1 cellular context compared by ENCODE assay signal in the genomic region with DNA sequence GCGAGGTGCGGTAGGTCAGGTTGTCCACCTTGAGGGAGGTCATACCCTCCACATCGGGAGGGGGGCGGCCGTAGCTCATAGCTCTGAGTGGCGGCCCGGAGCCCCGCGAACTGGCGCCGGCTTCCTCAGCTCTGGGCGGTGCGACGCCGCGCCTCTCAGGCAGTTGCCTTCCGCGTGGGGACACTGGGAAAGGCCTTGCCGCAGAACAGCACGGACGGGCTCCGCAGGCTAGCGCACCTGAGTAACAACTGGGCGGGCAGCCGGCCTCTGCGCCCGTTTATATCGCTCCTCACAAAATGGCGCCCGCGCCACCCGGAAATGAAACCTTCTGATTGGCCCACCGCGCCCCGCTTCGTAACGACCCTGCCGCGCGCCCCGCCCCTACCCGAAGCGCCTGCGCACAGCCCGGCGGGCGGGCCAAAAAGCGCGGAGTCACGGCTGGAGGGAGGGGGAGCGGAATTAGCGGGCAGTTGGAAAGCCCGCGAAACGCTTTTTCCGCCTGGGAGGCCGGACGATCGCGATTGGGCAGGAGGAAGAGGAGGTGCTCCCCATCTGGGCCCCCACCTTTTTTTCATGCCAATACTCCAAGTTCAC.
TF ChIP-seq lines count a peak whose summit lies in the region.

TSS of gene SRSF2 (minus strand) at position 250 of the 594 bp plus-strand sequence. CDS start at position 79, 171 bp downstream.

TF ChIP-seq in HCT116, 20 proteins besides CTCF, POLR2A, EP300 and RAD21 (continued from another document):
- TF ChIP-seq, protein P1, sequence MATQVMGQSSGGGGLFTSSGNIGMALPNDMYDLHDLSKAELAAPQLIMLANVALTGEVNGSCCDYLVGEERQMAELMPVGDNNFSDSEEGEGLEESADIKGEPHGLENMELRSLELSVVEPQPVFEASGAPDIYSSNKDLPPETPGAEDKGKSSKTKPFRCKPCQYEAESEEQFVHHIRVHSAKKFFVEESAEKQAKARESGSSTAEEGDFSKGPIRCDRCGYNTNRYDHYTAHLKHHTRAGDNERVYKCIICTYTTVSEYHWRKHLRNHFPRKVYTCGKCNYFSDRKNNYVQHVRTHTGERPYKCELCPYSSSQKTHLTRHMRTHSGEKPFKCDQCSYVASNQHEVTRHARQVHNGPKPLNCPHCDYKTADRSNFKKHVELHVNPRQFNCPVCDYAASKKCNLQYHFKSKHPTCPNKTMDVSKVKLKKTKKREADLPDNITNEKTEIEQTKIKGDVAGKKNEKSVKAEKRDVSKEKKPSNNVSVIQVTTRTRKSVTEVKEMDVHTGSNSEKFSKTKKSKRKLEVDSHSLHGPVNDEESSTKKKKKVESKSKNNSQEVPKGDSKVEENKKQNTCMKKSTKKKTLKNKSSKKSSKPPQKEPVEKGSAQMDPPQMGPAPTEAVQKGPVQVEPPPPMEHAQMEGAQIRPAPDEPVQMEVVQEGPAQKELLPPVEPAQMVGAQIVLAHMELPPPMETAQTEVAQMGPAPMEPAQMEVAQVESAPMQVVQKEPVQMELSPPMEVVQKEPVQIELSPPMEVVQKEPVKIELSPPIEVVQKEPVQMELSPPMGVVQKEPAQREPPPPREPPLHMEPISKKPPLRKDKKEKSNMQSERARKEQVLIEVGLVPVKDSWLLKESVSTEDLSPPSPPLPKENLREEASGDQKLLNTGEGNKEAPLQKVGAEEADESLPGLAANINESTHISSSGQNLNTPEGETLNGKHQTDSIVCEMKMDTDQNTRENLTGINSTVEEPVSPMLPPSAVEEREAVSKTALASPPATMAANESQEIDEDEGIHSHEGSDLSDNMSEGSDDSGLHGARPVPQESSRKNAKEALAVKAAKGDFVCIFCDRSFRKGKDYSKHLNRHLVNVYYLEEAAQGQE (IDR thresholded peaks at IDR 0.05; ENCODE audit: low read depth) = no peak
- TF ChIP-seq POLR2AphosphoS5 (IDR thresholded peaks at IDR 0.05; ENCODE audit: low read depth, low read length) (peak; percentile 100), ATF3 (IDR thresholded peaks at IDR 0.05) (no peak), EGR1 (IDR thresholded peaks at IDR 0.05; ENCODE audit: low read depth) (peak; percentile 80)
